15 cellular contexts compared by ENCODE assay signal in genomic region chr17:48484850-48485249, GRCh38. TPM values are rescaled to one million over a fixed set of nuclear protein-coding genes. Genes with fewer than 3 reads are reported as not detected.
DNase-seq lines count a peak whose midpoint lies in the region.
"Had no signal": no experiment of that assay in that cellular context is flagged by ENCODE, and none has a peak within 500 bp of the region (broad histone marks: within the 10 kb centered on the region; RNA-seq: fewer than 3 reads in every experiment).

No MANE protein-coding gene starts in this region.

- no peaks in the 10 kb centered on the region for H3K27me3 Mint-ChIP-seq in activated T-helper 1 cell treated with anti-CD3 and anti-CD28 coated beads, Interleukin-12 subunit alpha, Interleukin-12 subunit beta, Interleukin-2, Interleukin-4 antibody, amounts not matched to agents 30 ng/mL and 10 ng/mL and 1 ng/mL, durations not matched to agents 14 hours and 24 hours and 36 hours (ENCODE audit: insufficient read depth)

- H3K27ac Mint-ChIP-seq in activated T-helper 1 cell treated with anti-CD3 and anti-CD28 coated beads, Interleukin-12 subunit alpha, Interleukin-12 subunit beta, Interleukin-2, Interleukin-4 antibody, amounts not matched to agents 30 ng/mL and 10 ng/mL and 1 ng/mL, durations not matched to agents 14 hours and 24 hours and 36 hours, result peak overlapping the region; percentile 70

- no peak overlapping the region for H3K4me3 Mint-ChIP-seq in activated T-helper 1 cell treated with anti-CD3 and anti-CD28 coated beads, Interleukin-12 subunit alpha, Interleukin-12 subunit beta, Interleukin-2, Interleukin-4 antibody, amounts not matched to agents 30 ng/mL and 10 ng/mL and 1 ng/mL, durations not matched to agents 14 hours and 24 hours and 36 hours

- intact Hi-C loops in activated T-helper 1 cell treated with anti-CD3 and anti-CD28 coated beads, Interleukin-12 subunit alpha, Interleukin-12 subunit beta, Interleukin-2, Interleukin-4 antibody, amounts not matched to agents 30 ng/mL and 10 ng/mL and 1 ng/mL, durations not matched to agents 14 hours and 24 hours and 36 hours (cut with micrococcal nuclease), result loop anchor here (1.0 to 5.0 kb wide), 2 partner anchors 26 to 43 kb away; no protein-coding TSS in a partner anchor

- DNase-seq in GDM1 (lab: John Stamatoyannopoulos, UW) (peak; percentile 54), LHCN-M2 (ENCODE audit: low read depth) (peak; percentile 94), kidney tubule cell (ENCODE audit: low spot score) (peak; percentile 94), epidermal melanocyte (ENCODE audit: insufficient read length, low spot score) (no peak), cerebellar nuclear complex (lab: John Stamatoyannopoulos, UW) (no peak), activated gamma-delta T cell (lab: John Stamatoyannopoulos, UW) (no peak)
- DNase-seq in activated T-helper 1 cell treated with anti-CD3 and anti-CD28 coated beads, Interleukin-12 subunit alpha, Interleukin-12 subunit beta, Interleukin-2, Interleukin-4 antibody, amounts not matched to agents 30 ng/mL and 10 ng/mL and 1 ng/mL, durations not matched to agents 14 hours and 24 hours and 36 hours (ENCODE audit: low spot score), result no peak
- DNase-seq in activated CD8-positive, alpha-beta memory T cell treated with anti-CD3 and anti-CD28 coated beads, Interleukin-2, amount 50 U/mL, for 48 hours, result no peak
- DNase-seq: central memory CD4-positive, alpha-beta T cell; DMS 273 treated with DMSO at 0.1 percent for 48 hours; left ventricle myocardium superior; NCI-H345; upper lobe of left lung had no signal

- H3K4me1 Mint-ChIP-seq in activated T-helper 1 cell treated with anti-CD3 and anti-CD28 coated beads, Interleukin-12 subunit alpha, Interleukin-12 subunit beta, Interleukin-2, Interleukin-4 antibody, amounts not matched to agents 30 ng/mL and 10 ng/mL and 1 ng/mL, durations not matched to agents 14 hours and 24 hours and 36 hours (ENCODE audit: low read depth), result peaks cover 51% of the 10 kb centered on the region

- no peaks in the 10 kb centered on the region for H3K36me3 Mint-ChIP-seq in activated T-helper 1 cell treated with anti-CD3 and anti-CD28 coated beads, Interleukin-12 subunit alpha, Interleukin-12 subunit beta, Interleukin-2, Interleukin-4 antibody, amounts not matched to agents 30 ng/mL and 10 ng/mL and 1 ng/mL, durations not matched to agents 14 hours and 24 hours and 36 hours (ENCODE audit: low read depth)

- H3K9me3 Mint-ChIP-seq in activated T-helper 1 cell treated with anti-CD3 and anti-CD28 coated beads, Interleukin-12 subunit alpha, Interleukin-12 subunit beta, Interleukin-2, Interleukin-4 antibody, amounts not matched to agents 30 ng/mL and 10 ng/mL and 1 ng/mL, durations not matched to agents 14 hours and 24 hours and 36 hours, result no peaks in the 10 kb centered on the region

RNA-seq across cellular contexts. Expression of gene HOXB1, which starts 46.0 kb away (rescaled TPM):
- total RNA-seq in LHCN-M2 (2014; rRNA removed), result not detected in 2 replicates
- polyA plus RNA-seq in LHCN-M2 (2012), result not detected
- not detected in 2 replicates for total RNA-seq in activated T-helper 1 cell treated with anti-CD3 and anti-CD28 coated beads, Interleukin-12 subunit alpha, Interleukin-12 subunit beta, Interleukin-2, Interleukin-4 antibody, amounts not matched to agents 30 ng/mL and 10 ng/mL and 1 ng/mL, durations not matched to agents 14 hours and 24 hours and 36 hours
- total RNA-seq: frontal cortex, left ventricle myocardium superior, prostate gland, upper lobe of left lung had no signal

RNA-seq across cellular contexts. Expression of gene SKAP1, which starts 54.8 kb away (rescaled TPM):
- total RNA-seq in LHCN-M2 (2014; rRNA removed), result 0.17 TPM in 1 of 2 replicates, not detected in the other
- polyA plus RNA-seq in LHCN-M2 (2012), result 0.81 TPM
- total RNA-seq in activated T-helper 1 cell treated with anti-CD3 and anti-CD28 coated beads, Interleukin-12 subunit alpha, Interleukin-12 subunit beta, Interleukin-2, Interleukin-4 antibody, amounts not matched to agents 30 ng/mL and 10 ng/mL and 1 ng/mL, durations not matched to agents 14 hours and 24 hours and 36 hours, result 48.7 and 51.9 TPM in 2 replicates

Comparison
In these comparisons a context has a peak if more than half of its experiments do, and no peak if none do; other contexts are left out.
1. DNase-seq: peak in GDM1 (single experiment), LHCN-M2 (single experiment) and kidney tubule cell (single experiment); none in activated T-helper 1 cell treated with anti-CD3 and anti-CD28 coated beads, Interleukin-12 subunit alpha, Interleukin-12 subunit beta, Interleukin-2, Interleukin-4 antibody, amounts not matched to agents 30 ng/mL and 10 ng/mL and 1 ng/mL, durations not matched to agents 14 hours and 24 hours and 36 hours (single experiment), activated CD8-positive, alpha-beta memory T cell treated with anti-CD3 and anti-CD28 coated beads, Interleukin-2, amount 50 U/mL, for 48 hours (single experiment), epidermal melanocyte (single experiment), cerebellar nuclear complex (0 of 2) and activated gamma-delta T cell (single experiment).
2. RNA of gene SKAP1, which starts 54.8 kb away (total RNA-seq): 48.7 to 51.9 TPM in activated T-helper 1 cell treated with anti-CD3 and anti-CD28 coated beads, Interleukin-12 subunit alpha, Interleukin-12 subunit beta, Interleukin-2, Interleukin-4 antibody, amounts not matched to agents 30 ng/mL and 10 ng/mL and 1 ng/mL, durations not matched to agents 14 hours and 24 hours and 36 hours; 0.17 TPM in LHCN-M2; every median in the first group is over 10 times any median in the second.